ENCODE assay signal across 1 cellular context in the genomic region with DNA sequence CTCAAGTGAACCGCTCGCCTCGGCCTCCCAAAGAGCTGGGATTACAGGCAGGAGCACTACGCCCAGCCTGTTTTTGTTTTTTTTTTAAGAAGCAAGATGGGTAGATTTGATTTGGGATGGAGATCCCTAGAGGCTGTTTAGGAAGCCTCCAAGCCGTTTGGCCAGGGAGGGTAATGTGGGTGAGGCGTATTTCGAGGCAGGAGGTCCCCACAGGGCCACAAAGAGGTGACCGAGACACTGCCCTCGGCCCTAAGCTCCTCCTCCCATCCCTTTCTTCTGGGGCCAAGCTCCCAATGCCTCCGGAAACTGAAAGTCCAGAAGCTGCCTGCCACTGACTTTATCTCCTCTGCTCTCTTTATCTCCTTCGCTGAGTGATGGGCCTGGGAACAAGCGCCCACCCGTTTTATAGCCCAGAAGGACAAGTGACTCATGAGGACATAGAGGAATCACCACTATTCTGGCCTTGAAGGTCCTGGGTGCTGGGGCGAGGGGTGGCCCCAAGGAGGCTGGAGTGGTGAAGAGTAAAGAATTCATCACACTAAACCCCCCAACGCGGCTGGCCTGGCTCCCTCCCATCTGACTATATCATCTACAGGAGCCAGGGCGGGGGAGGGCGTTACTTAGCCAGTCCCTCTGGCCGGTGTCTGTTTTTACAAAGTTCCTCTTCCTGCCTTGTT.
TF ChIP-seq lines count a peak whose summit lies in the region.

No MANE protein-coding gene starts in this region.

TF ChIP-seq in K562, 482 proteins besides CTCF, POLR2A, EP300 and RAD21 (continued from another document and continues in another):
- TF ChIP-seq FOS (IDR thresholded peaks at IDR 0.05; ENCODE audit: extremely low read depth, insufficient read length): peak; percentile 4
- peak; percentile 42; the same call in 1 of the 2 replicates for TF ChIP-seq MBD2 (IDR thresholded peaks at IDR 0.05; ENCODE audit: borderline replicate concordance, low read depth)
- TF ChIP-seq SP1 (CRISPR knock-in tag; IDR thresholded peaks at IDR 0.05): peak; percentile 62; the same call in 1 of the 2 replicates
- TF ChIP-seq, protein P1, sequence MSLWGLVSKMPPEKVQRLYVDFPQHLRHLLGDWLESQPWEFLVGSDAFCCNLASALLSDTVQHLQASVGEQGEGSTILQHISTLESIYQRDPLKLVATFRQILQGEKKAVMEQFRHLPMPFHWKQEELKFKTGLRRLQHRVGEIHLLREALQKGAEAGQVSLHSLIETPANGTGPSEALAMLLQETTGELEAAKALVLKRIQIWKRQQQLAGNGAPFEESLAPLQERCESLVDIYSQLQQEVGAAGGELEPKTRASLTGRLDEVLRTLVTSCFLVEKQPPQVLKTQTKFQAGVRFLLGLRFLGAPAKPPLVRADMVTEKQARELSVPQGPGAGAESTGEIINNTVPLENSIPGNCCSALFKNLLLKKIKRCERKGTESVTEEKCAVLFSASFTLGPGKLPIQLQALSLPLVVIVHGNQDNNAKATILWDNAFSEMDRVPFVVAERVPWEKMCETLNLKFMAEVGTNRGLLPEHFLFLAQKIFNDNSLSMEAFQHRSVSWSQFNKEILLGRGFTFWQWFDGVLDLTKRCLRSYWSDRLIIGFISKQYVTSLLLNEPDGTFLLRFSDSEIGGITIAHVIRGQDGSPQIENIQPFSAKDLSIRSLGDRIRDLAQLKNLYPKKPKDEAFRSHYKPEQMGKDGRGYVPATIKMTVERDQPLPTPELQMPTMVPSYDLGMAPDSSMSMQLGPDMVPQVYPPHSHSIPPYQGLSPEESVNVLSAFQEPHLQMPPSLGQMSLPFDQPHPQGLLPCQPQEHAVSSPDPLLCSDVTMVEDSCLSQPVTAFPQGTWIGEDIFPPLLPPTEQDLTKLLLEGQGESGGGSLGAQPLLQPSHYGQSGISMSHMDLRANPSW (CRISPR knock-in tag; IDR thresholded peaks at IDR 0.05): no peak
- TF ChIP-seq TAF7 (tag; IDR thresholded peaks at IDR 0.05): peak; percentile 19; the same call in 1 of the 2 replicates
- TF ChIP-seq L3MBTL2 (IDR thresholded peaks at IDR 0.05): peak; percentile 68
- no peak for TF ChIP-seq THRAP3 (IDR thresholded peaks at IDR 0.05; ENCODE audit: borderline replicate concordance)
- TF ChIP-seq CREM (IDR thresholded peaks at IDR 0.05; ENCODE audit: low read depth): peak; percentile 48; the same call in 1 of the 2 replicates
- TF ChIP-seq ELF1 (tag; IDR thresholded peaks at IDR 0.05): no peak
- TF ChIP-seq, protein P2, sequence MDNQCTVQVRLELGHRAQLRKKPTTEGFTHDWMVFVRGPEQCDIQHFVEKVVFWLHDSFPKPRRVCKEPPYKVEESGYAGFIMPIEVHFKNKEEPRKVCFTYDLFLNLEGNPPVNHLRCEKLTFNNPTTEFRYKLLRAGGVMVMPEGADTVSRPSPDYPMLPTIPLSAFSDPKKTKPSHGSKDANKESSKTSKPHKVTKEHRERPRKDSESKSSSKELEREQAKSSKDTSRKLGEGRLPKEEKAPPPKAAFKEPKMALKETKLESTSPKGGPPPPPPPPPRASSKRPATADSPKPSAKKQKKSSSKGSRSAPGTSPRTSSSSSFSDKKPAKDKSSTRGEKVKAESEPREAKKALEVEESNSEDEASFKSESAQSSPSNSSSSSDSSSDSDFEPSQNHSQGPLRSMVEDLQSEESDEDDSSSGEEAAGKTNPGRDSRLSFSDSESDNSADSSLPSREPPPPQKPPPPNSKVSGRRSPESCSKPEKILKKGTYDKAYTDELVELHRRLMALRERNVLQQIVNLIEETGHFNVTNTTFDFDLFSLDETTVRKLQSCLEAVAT (IDR thresholded peaks at IDR 0.05): 0 out of 4 replicates have a peak, but pooled peaks of 1 of the 2 experiments have one; percentile 16
- TF ChIP-seq ZNF717 (CRISPR knock-in tag; IDR thresholded peaks at IDR 0.05): no peak
- peak; percentile 54 for TF ChIP-seq BRD9 (IDR thresholded peaks at IDR 0.05; ENCODE audit: low read depth, partially characterized antibody)
- TF ChIP-seq, protein P3, sequence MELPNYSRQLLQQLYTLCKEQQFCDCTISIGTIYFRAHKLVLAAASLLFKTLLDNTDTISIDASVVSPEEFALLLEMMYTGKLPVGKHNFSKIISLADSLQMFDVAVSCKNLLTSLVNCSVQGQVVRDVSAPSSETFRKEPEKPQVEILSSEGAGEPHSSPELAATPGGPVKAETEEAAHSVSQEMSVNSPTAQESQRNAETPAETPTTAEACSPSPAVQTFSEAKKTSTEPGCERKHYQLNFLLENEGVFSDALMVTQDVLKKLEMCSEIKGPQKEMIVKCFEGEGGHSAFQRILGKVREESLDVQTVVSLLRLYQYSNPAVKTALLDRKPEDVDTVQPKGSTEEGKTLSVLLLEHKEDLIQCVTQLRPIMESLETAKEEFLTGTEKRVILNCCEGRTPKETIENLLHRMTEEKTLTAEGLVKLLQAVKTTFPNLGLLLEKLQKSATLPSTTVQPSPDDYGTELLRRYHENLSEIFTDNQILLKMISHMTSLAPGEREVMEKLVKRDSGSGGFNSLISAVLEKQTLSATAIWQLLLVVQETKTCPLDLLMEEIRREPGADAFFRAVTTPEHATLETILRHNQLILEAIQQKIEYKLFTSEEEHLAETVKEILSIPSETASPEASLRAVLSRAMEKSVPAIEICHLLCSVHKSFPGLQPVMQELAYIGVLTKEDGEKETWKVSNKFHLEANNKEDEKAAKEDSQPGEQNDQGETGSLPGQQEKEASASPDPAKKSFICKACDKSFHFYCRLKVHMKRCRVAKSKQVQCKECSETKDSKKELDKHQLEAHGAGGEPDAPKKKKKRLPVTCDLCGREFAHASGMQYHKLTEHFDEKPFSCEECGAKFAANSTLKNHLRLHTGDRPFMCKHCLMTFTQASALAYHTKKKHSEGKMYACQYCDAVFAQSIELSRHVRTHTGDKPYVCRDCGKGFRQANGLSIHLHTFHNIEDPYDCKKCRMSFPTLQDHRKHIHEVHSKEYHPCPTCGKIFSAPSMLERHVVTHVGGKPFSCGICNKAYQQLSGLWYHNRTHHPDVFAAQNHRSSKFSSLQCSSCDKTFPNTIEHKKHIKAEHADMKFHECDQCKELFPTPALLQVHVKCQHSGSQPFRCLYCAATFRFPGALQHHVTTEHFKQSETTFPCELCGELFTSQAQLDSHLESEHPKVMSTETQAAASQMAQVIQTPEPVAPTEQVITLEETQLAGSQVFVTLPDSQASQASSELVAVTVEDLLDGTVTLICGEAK (IDR thresholded peaks at IDR 0.05): 0 out of 2 replicates have a peak, but pooled peaks have one; percentile 29
- TF ChIP-seq, protein P3 (CRISPR knock-in tag; IDR thresholded peaks at IDR 0.05): no peak
- TF ChIP-seq, protein P4, sequence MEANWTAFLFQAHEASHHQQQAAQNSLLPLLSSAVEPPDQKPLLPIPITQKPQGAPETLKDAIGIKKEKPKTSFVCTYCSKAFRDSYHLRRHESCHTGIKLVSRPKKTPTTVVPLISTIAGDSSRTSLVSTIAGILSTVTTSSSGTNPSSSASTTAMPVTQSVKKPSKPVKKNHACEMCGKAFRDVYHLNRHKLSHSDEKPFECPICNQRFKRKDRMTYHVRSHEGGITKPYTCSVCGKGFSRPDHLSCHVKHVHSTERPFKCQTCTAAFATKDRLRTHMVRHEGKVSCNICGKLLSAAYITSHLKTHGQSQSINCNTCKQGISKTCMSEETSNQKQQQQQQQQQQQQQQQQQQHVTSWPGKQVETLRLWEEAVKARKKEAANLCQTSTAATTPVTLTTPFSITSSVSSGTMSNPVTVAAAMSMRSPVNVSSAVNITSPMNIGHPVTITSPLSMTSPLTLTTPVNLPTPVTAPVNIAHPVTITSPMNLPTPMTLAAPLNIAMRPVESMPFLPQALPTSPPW (CRISPR knock-in tag; IDR thresholded peaks at IDR 0.05): peak; percentile 75
- peak; percentile 86 for TF ChIP-seq ETV5 (CRISPR knock-in tag; IDR thresholded peaks at IDR 0.05; ENCODE audit: low read depth)
- TF ChIP-seq, protein P5, sequence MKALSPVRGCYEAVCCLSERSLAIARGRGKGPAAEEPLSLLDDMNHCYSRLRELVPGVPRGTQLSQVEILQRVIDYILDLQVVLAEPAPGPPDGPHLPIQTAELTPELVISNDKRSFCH (CRISPR knock-in tag; IDR thresholded peaks at IDR 0.05): no peak
- TF ChIP-seq, protein P5 (tag; IDR thresholded peaks at IDR 0.05): no peak
- TF ChIP-seq, protein P6, sequence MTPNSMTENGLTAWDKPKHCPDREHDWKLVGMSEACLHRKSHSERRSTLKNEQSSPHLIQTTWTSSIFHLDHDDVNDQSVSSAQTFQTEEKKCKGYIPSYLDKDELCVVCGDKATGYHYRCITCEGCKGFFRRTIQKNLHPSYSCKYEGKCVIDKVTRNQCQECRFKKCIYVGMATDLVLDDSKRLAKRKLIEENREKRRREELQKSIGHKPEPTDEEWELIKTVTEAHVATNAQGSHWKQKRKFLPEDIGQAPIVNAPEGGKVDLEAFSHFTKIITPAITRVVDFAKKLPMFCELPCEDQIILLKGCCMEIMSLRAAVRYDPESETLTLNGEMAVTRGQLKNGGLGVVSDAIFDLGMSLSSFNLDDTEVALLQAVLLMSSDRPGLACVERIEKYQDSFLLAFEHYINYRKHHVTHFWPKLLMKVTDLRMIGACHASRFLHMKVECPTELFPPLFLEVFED (CRISPR knock-in tag; conservative IDR thresholded peaks at IDR 0.05): no peak
- no peak for TF ChIP-seq SMAD1 (IDR thresholded peaks at IDR 0.05; ENCODE audit: low read depth, low read length, partially characterized antibody)
- peak; percentile 65 for TF ChIP-seq ZFX (CRISPR knock-in tag; IDR thresholded peaks at IDR 0.05)
- peak; percentile 55; the same call in 1 of the 2 replicates for TF ChIP-seq LCOR (CRISPR knock-in tag; IDR thresholded peaks at IDR 0.05)
- 0 out of 2 replicates have a peak, but pooled peaks have one; percentile 48 for TF ChIP-seq NFRKB (IDR thresholded peaks at IDR 0.05; ENCODE audit: low read depth)
- TF ChIP-seq JUND (IDR thresholded peaks at IDR 0.05; ENCODE audit: borderline replicate concordance, low read depth, low read length): peak; percentile 91
- TF ChIP-seq JUND (tag; IDR thresholded peaks at IDR 0.05; ENCODE audit: borderline replicate concordance, low read depth, low read length): no peak; the same call in 2 of the 3 replicates
- TF ChIP-seq NBN (IDR thresholded peaks at IDR 0.05; ENCODE audit: low read depth): peak; percentile 92; the same call in 1 of the 2 replicates
- TF ChIP-seq, protein P7, sequence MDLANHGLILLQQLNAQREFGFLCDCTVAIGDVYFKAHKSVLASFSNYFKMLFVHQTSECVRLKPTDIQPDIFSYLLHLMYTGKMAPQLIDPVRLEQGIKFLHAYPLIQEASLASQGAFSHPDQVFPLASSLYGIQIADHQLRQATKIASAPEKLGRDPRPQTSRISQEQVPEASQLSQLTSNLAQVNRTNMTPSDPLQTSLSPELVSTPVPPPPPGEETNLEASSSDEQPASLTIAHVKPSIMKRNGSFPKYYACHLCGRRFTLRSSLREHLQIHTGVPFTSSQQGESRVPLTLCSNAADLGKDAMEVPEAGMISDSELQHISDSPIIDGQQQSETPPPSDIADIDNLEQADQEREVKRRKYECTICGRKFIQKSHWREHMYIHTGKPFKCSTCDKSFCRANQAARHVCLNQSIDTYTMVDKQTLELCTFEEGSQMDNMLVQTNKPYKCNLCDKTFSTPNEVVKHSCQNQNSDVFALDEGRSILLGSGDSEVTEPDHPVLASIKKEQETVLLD (IDR thresholded peaks at IDR 0.05): peak; percentile 80
- TF ChIP-seq ZNF766 (CRISPR knock-in tag; conservative IDR thresholded peaks at IDR 0.05): 0 out of 2 replicates have a peak, but pooled peaks have one; percentile 59
- TF ChIP-seq TBP (optimal IDR thresholded peaks at IDR 0.05; ENCODE audit: low read depth, low read length): peak; percentile 60
- no peak for TF ChIP-seq ZC3H8 (IDR thresholded peaks at IDR 0.05)
- TF ChIP-seq, protein P8, sequence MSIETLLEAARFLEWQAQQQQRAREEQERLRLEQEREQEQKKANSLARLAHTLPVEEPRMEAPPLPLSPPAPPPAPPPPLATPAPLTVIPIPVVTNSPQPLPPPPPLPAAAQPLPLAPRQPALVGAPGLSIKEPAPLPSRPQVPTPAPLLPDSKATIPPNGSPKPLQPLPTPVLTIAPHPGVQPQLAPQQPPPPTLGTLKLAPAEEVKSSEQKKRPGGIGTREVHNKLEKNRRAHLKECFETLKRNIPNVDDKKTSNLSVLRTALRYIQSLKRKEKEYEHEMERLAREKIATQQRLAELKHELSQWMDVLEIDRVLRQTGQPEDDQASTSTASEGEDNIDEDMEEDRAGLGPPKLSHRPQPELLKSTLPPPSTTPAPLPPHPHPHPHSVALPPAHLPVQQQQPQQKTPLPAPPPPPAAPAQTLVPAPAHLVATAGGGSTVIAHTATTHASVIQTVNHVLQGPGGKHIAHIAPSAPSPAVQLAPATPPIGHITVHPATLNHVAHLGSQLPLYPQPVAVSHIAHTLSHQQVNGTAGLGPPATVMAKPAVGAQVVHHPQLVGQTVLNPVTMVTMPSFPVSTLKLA (conservative IDR thresholded peaks at IDR 0.05): peak in 1 of 2 experiments; percentile 66; a peak in 1 of 4 replicates
- 0 out of 4 replicates have a peak, but pooled peaks have one; percentile 9 to 17 for TF ChIP-seq TRIM24 (IDR thresholded peaks at IDR 0.05)
- TF ChIP-seq PML (IDR thresholded peaks at IDR 0.05; ENCODE audit: low read length): 0 out of 2 replicates have a peak, but pooled peaks have one; percentile 18
- peak; percentile 39; the same call in 1 of the 2 replicates for TF ChIP-seq TOE1 (IDR thresholded peaks at IDR 0.05; ENCODE audit: borderline replicate concordance)
- TF ChIP-seq TOE1 (CRISPR knock-in tag; IDR thresholded peaks at IDR 0.05; ENCODE audit: borderline replicate concordance, low read depth): no peak
- no peak for TF ChIP-seq CHD1 (IDR thresholded peaks at IDR 0.05; ENCODE audit: low read length)
- no peak for TF ChIP-seq HDAC3 (IDR thresholded peaks at IDR 0.05; ENCODE audit: borderline replicate concordance, partially characterized antibody)
- TF ChIP-seq KLF13 (tag; IDR thresholded peaks at IDR 0.05; ENCODE audit: borderline replicate concordance, low read depth): 0 out of 2 replicates have a peak, but pooled peaks have one; percentile 8
